ENCODE assay signal across 8 cellular contexts in genomic region chr2:24489942-24490673, GRCh38. TPM values are rescaled to one million over a fixed set of nuclear protein-coding genes. Genes with fewer than 3 reads are reported as not detected.
DNase-seq lines count a peak whose midpoint lies in the region; ATAC-seq lines count a peak whose summit lies in the region.

No MANE protein-coding gene starts in this region.

- H3K27me3 Mint-ChIP-seq in CD8-positive, alpha-beta memory T cell, result peaks cover 0 to 4% of the 10 kb centered on the region in 2 donors

- intact Hi-C loops in right cardiac atrium (cut with DNase I), result loop anchor here in 3 of 4 donors (5.0 to 10.0 kb wide), 3 partner anchors 53 to 125 kb away; no protein-coding TSS in a partner anchor
- intact Hi-C loops in sciatic nerve (cut with DNase I), result no loop called here

- no peaks in the 10 kb centered on the region for H3K27me3 ChIP-seq in CD8-positive, alpha-beta memory T cell (ENCODE audit: insufficient read depth, low read length, poor library complexity, severe bottlenecking)
- no peaks in the 10 kb centered on the region for H3K27me3 ChIP-seq in right cardiac atrium (ENCODE audit: control insufficient read depth, insufficient read depth)

- POLR2A ChIA-PET in CD8-positive, alpha-beta memory T cell (lab: Charles Lee), result interaction anchor here (1.8 kb wide), 1 partner anchor 24 kb away, joined by 4 read pairs; no protein-coding TSS in a partner anchor

- DNase-seq in CD8-positive, alpha-beta memory T cell, result no peak
- DNase-seq in HT-29 (ENCODE audit: low spot score), result peak; percentile 69
- DNase-seq in activated T-cell treated with anti-CD3 and anti-CD28 coated beads, Interleukin-2, amount 50 U/mL, for 48 hours, result peak; percentile 38
- peak in 1 of 3 donors; percentile 33 for DNase-seq in right cardiac atrium
- DNase-seq in sciatic nerve (ENCODE audit: low spot score), result no peak
- DNase-seq in NCI-H2081 treated with DMSO at 0.1 percent for 48 hours (lab: John Stamatoyannopoulos, UW), result no peak
- no peak for DNase-seq in NCI-H1417 (lab: John Stamatoyannopoulos, UW)
- no peak for DNase-seq in HCEC 1CT

- peaks cover 0 to 5% (median 0%) of the 10 kb centered on the region in 3 donors for H3K36me3 Mint-ChIP-seq in CD8-positive, alpha-beta memory T cell

- peak overlapping the region; percentile 59 for H3K4me3 ChIP-seq in CD8-positive, alpha-beta memory T cell (ENCODE audit: low read length)
- H3K4me3 ChIP-seq in right cardiac atrium (ENCODE audit: low read length), result peak overlapping the region; percentile 99

- H3K27ac ChIP-seq in CD8-positive, alpha-beta memory T cell (ENCODE audit: low read depth, low read length), result peak overlapping the region; percentile 69
- H3K27ac ChIP-seq in right cardiac atrium (ENCODE audit: low read length), result peak overlapping the region; percentile 98

- peak overlapping the region; percentile 87 to 95 (median 92) for H3K4me3 Mint-ChIP-seq in CD8-positive, alpha-beta memory T cell

- peak overlapping the region; percentile 90 to 99 (median 96) for H3K27ac Mint-ChIP-seq in CD8-positive, alpha-beta memory T cell

- WGBS in right cardiac atrium, result 42% methylated on average over 19 of the region's 19 CpGs

- no peaks in the 10 kb centered on the region for H3K9me3 ChIP-seq in CD8-positive, alpha-beta memory T cell (ENCODE audit: low read length)
- no peaks in the 10 kb centered on the region for H3K9me3 ChIP-seq in right cardiac atrium (ENCODE audit: control insufficient read depth, low read length)

- H3K9me3 Mint-ChIP-seq in CD8-positive, alpha-beta memory T cell, result no peaks in the 10 kb centered on the region

- ATAC-seq in right cardiac atrium, result peak in 1 of 2 donors; percentile 3
- peak; percentile 1 for ATAC-seq in sciatic nerve

- peaks cover 44 to 51% (median 46%) of the 10 kb centered on the region in 3 donors for H3K4me1 Mint-ChIP-seq in CD8-positive, alpha-beta memory T cell

- H3K36me3 ChIP-seq in CD8-positive, alpha-beta memory T cell (ENCODE audit: insufficient read depth, low read length), result no peaks in the 10 kb centered on the region

- CTCF ChIA-PET in CD8-positive, alpha-beta memory T cell (lab: Charles Lee), result interaction anchor here (0.7 kb wide), 1 partner anchor 302 kb away, joined by 4 read pairs; no protein-coding TSS in a partner anchor

- peaks cover 40% of the 10 kb centered on the region for H3K4me1 ChIP-seq in CD8-positive, alpha-beta memory T cell (ENCODE audit: insufficient read depth, low read length)
- peaks cover 2% of the 10 kb centered on the region for H3K4me1 ChIP-seq in right cardiac atrium (ENCODE audit: control insufficient read depth, insufficient read depth, low read length)

RNA-seq across cellular contexts. Expression of gene NCOA1, which starts 0.9 kb away (rescaled TPM):
- 10 to 100 TPM; 32.2 to 35.7 TPM for total RNA-seq in CD8-positive, alpha-beta memory T cell
- polyA plus RNA-seq in CD8-positive, alpha-beta memory T cell, result 32.7 TPM
- 2.9 and 4.0 TPM in 2 replicates for total RNA-seq in HT-29 (2014; rRNA removed; shearing (Covaris generic))
- 10 to 100 TPM; 31.8 to 37.1 (median 35.2) TPM for total RNA-seq in right cardiac atrium
- polyA plus RNA-seq in right cardiac atrium, result 11.8 TPM
- 89.7 TPM for total RNA-seq in sciatic nerve

Comparison
In these comparisons a context has a peak if more than half of its experiments do, and no peak if none do; other contexts are left out.
1. DNase-seq: peak in HT-29 (single experiment) and activated T-cell treated with anti-CD3 and anti-CD28 coated beads, Interleukin-2, amount 50 U/mL, for 48 hours (2 of 2); none in CD8-positive, alpha-beta memory T cell (0 of 5), sciatic nerve (single experiment), NCI-H2081 treated with DMSO at 0.1 percent for 48 hours (single experiment), NCI-H1417 (0 of 3) and HCEC 1CT (single experiment).